10 cellular contexts compared by ENCODE assay signal in genomic region chr12:124507188-124508109, GRCh38. TPM values are rescaled to one million over a fixed set of nuclear protein-coding genes. Genes with fewer than 3 reads are reported as not detected.
DNase-seq lines count a peak whose midpoint lies in the region; ATAC-seq and TF ChIP-seq lines count a peak whose summit lies in the region.
"Had no signal": no experiment of that assay in that cellular context is flagged by ENCODE, and none has a peak within 500 bp of the region (broad histone marks: within the 10 kb centered on the region; RNA-seq: fewer than 3 reads in every experiment).

No MANE protein-coding gene starts in this region.

- DNase-seq in CD8-positive, alpha-beta memory T cell: no peak
- peak; percentile 75 for DNase-seq in astrocyte of the spinal cord (ENCODE audit: low read depth, low spot score)
- peak; percentile 73 for DNase-seq in left ventricle myocardium inferior
- DNase-seq in sciatic nerve (ENCODE audit: low spot score): no peak
- DNase-seq in T-helper 9 cell: no peak
- DNase-seq: stimulated activated CD4-positive, alpha-beta T cell treated with anti-CD3 and anti-CD28 coated beads, Interleukin-1b, Interleukin-23, amount 100 ng/mL, for 48 hours had no signal

- ATAC-seq in sciatic nerve: peak; percentile 54
- no peak for ATAC-seq in GM18519 (IDR thresholded peaks at IDR 0.05; ENCODE audit: low FRiP score, unreplicated experiment)
- no peak for ATAC-seq in GM18867 (IDR thresholded peaks at IDR 0.05; ENCODE audit: unreplicated experiment)
- no peak for ATAC-seq in GM21381 (IDR thresholded peaks at IDR 0.05; ENCODE audit: unreplicated experiment)

- no peak overlapping the region for H3K4me3 ChIP-seq in CD8-positive, alpha-beta memory T cell (ENCODE audit: low read length)
- H3K4me3 ChIP-seq in astrocyte of the spinal cord (ENCODE audit: low read depth, low read length) (no peak overlapping the region), left ventricle myocardium inferior (peak overlapping the region; percentile 28)

- CTCF ChIA-PET in CD8-positive, alpha-beta memory T cell (lab: Charles Lee): no interaction called here

- H3K9me3 Mint-ChIP-seq in CD8-positive, alpha-beta memory T cell: no peaks in the 10 kb centered on the region
- H3K9me3 Mint-ChIP-seq: T-helper 1 cell treated with Interleukin-12 subunit alpha and Interleukin-12 subunit beta and Interleukin-4 antibody, amounts not matched to agents 30 μg/mL and 1 μg/mL, for 36 hours had no signal

- H3K4me1 Mint-ChIP-seq in CD8-positive, alpha-beta memory T cell: peaks cover 17 to 48% (median 32%) of the 10 kb centered on the region in 3 donors

- no peak overlapping the region for H3K4me3 Mint-ChIP-seq in CD8-positive, alpha-beta memory T cell
- H3K4me3 Mint-ChIP-seq: T-helper 1 cell treated with Interleukin-12 subunit alpha and Interleukin-12 subunit beta and Interleukin-4 antibody, amounts not matched to agents 30 μg/mL and 1 μg/mL, for 36 hours had no signal

- H3K27ac ChIP-seq in CD8-positive, alpha-beta memory T cell (ENCODE audit: low read depth, low read length): peak overlapping the region; percentile 3
- H3K27ac ChIP-seq in left ventricle myocardium inferior (replicated peaks): peak overlapping the region; percentile 100

- H3K27ac Mint-ChIP-seq in CD8-positive, alpha-beta memory T cell: peak overlapping the region in 2 of 8 donors; percentile 8 to 47
- H3K27ac Mint-ChIP-seq: T-helper 1 cell treated with Interleukin-12 subunit alpha and Interleukin-12 subunit beta and Interleukin-4 antibody, amounts not matched to agents 30 μg/mL and 1 μg/mL, for 36 hours had no signal

- TF ChIP-seq CTCF in astrocyte of the spinal cord (IDR thresholded peaks at IDR 0.05; ENCODE audit: low read depth, low read length): no peak
- TF ChIP-seq CTCF in left ventricle myocardium inferior (IDR thresholded peaks at IDR 0.05; ENCODE audit: borderline replicate concordance): no peak

- intact Hi-C loops in left ventricle myocardium inferior (cut with micrococcal nuclease): no loop called here
- intact Hi-C loops in sciatic nerve (cut with DNase I): no loop called here

- H3K36me3 Mint-ChIP-seq in CD8-positive, alpha-beta memory T cell: peaks cover 0 to 4% (median 4%) of the 10 kb centered on the region in 3 donors

- H3K4me1 ChIP-seq in CD8-positive, alpha-beta memory T cell (ENCODE audit: insufficient read depth, low read length): no peaks in the 10 kb centered on the region
- peaks cover 96% of the 10 kb centered on the region for H3K4me1 ChIP-seq in left ventricle myocardium inferior

- no peaks in the 10 kb centered on the region for H3K27me3 ChIP-seq in CD8-positive, alpha-beta memory T cell (ENCODE audit: insufficient read depth, low read length, poor library complexity, severe bottlenecking)
- H3K27me3 ChIP-seq in left ventricle myocardium inferior (ENCODE audit: low read depth): no peaks in the 10 kb centered on the region

- in situ Hi-C loops in astrocyte of the spinal cord (cut with HindIII; ENCODE audit: low sequenced_read_pairs): no loop called here

- H3K27me3 Mint-ChIP-seq in CD8-positive, alpha-beta memory T cell: no peaks in the 10 kb centered on the region

- POLR2A ChIA-PET in CD8-positive, alpha-beta memory T cell (lab: Charles Lee): no interaction called here

- H3K36me3 ChIP-seq in CD8-positive, alpha-beta memory T cell (ENCODE audit: insufficient read depth, low read length): no peaks in the 10 kb centered on the region
- no peaks in the 10 kb centered on the region for H3K36me3 ChIP-seq in left ventricle myocardium inferior

- no peaks in the 10 kb centered on the region for H3K9me3 ChIP-seq in CD8-positive, alpha-beta memory T cell (ENCODE audit: low read length)
- peaks cover 3% of the 10 kb centered on the region for H3K9me3 ChIP-seq in left ventricle myocardium inferior (replicated peaks)

RNA-seq across cellular contexts. Expression of gene NCOR2, which starts 60.0 kb away (rescaled TPM):
- 10 to 100 TPM; 96.6 to 97.4 TPM for total RNA-seq in CD8-positive, alpha-beta memory T cell
- polyA plus RNA-seq in CD8-positive, alpha-beta memory T cell: 16.7 TPM
- total RNA-seq in left ventricle myocardium inferior: 152 TPM
- total RNA-seq in sciatic nerve: 345 TPM

Comparison
In these comparisons a context has a peak if more than half of its experiments do, and no peak if none do; other contexts are left out.
1. DNase-seq: peak in astrocyte of the spinal cord (single experiment) and left ventricle myocardium inferior (single experiment); none in CD8-positive, alpha-beta memory T cell (0 of 5), sciatic nerve (single experiment) and T-helper 9 cell (single experiment).